Comparison of ENCODE assay signal across 8 cellular contexts in genomic region chr2:102141915-102142828, GRCh38. TPM values are rescaled to one million over a fixed set of nuclear protein-coding genes. Genes with fewer than 3 reads are reported as not detected.
DNase-seq lines count a peak whose midpoint lies in the region; ATAC-seq and TF ChIP-seq lines count a peak whose summit lies in the region.

Gene IL1R1 (plus strand): TSS chr2:102142746. CDS start chr2:102157725, 14,979 bp downstream.

- H3K9me3 ChIP-seq in breast epithelium = peaks cover 0 to 22% of the 10 kb centered on the region in 2 donors
- no peaks in the 10 kb centered on the region for H3K9me3 ChIP-seq in iPS-18c (ENCODE audit: control insufficient read depth, insufficient read depth, low read length)
- peaks cover 0 to 15% (median 3%) of the 10 kb centered on the region in 4 donors for H3K9me3 ChIP-seq in sigmoid colon

- TF ChIP-seq EP300 in sigmoid colon (IDR thresholded peaks at IDR 0.05) = no peak

- peak within 1 kb of the TSS; percentile 71 to 94 (median 86) for H3K4me3 ChIP-seq in breast epithelium
- peak within 1 kb of the TSS; percentile 52 for H3K4me3 ChIP-seq in iPS-18c (ENCODE audit: insufficient read depth, low read depth, low read length)
- H3K4me3 ChIP-seq in sigmoid colon = peak within 1 kb of the TSS; percentile 50 to 71 (median 62)

- TF ChIP-seq POLR2A in breast epithelium (IDR thresholded peaks at IDR 0.05) (no peak), sigmoid colon (IDR thresholded peaks at IDR 0.05) (peak in 1 of 2 donors; percentile 34), GM18505 (IDR thresholded peaks at IDR 0.05; ENCODE audit: borderline replicate concordance, extremely low read depth, insufficient read depth, insufficient read length) (no peak)

- H3K27ac ChIP-seq in breast epithelium (peak within 1 kb of the TSS; percentile 93 to 99), sigmoid colon (peak within 1 kb of the TSS; percentile 82 to 88 (median 86))

- H3K27me3 ChIP-seq in breast epithelium = no peaks in the 10 kb centered on the region
- no peaks in the 10 kb centered on the region for H3K27me3 ChIP-seq in sigmoid colon

- TF ChIP-seq CTCF in breast epithelium (IDR thresholded peaks at IDR 0.05) (no peak), sigmoid colon (IDR thresholded peaks at IDR 0.05) (no peak)

- DNase-seq in ELF-1 (ENCODE audit: low read depth, low spot score) (peak; percentile 78), LHCN-M2 (ENCODE audit: low read depth) (peak; percentile 70), breast epithelium (ENCODE audit: low spot score in 2 of 2) (peak; percentile 63 to 71), sigmoid colon (peak; percentile 90)

- intact Hi-C loops in breast epithelium (cut with DNase I; ENCODE audit: low total_unique reads) = loop anchor here (10.0 kb wide), 1 partner anchor 77 kb away; no protein-coding TSS in a partner anchor
- intact Hi-C loops in sigmoid colon (cut with DNase I) = loop anchor here (1.0 to 5.0 kb wide), 4 partner anchors 24 to 90 kb away; no protein-coding TSS in a partner anchor

- 7 to 13% methylated on average over 68 of the region's 68 CpGs for WGBS in sigmoid colon, 2 donors

- no peak for ATAC-seq in GM18907 (IDR thresholded peaks at IDR 0.05; ENCODE audit: unreplicated experiment)
- no peak for ATAC-seq in GM21529 (IDR thresholded peaks at IDR 0.05; ENCODE audit: unreplicated experiment)
- no peak for ATAC-seq in GM18505 (IDR thresholded peaks at IDR 0.05; ENCODE audit: unreplicated experiment)

- H3K4me1 ChIP-seq in breast epithelium (no peaks in the 10 kb centered on the region), sigmoid colon (peaks cover 0 to 18% (median 6%) of the 10 kb centered on the region in 4 donors)

- no peaks in the 10 kb centered on the region for H3K36me3 ChIP-seq in breast epithelium
- H3K36me3 ChIP-seq in sigmoid colon = peaks cover 0 to 12% (median 0%) of the 10 kb centered on the region in 4 donors

RNA-seq across cellular contexts. Expression of gene IL1R1, which starts in this region (rescaled TPM):
- total RNA-seq in LHCN-M2 (2014; rRNA removed) (39.0 and 42.7 TPM in 2 replicates), breast epithelium (100 to 1,000 TPM; 127 to 206 (median 136) TPM), sigmoid colon (100 to 1,000 TPM in 1 of 4 donors, 10 to 100 TPM in 3; 41.0 to 144 (median 50.7) TPM)
- polyA plus RNA-seq in LHCN-M2 (2012) = 7.7 TPM
- polyA plus RNA-seq in sigmoid colon = 10 to 100 TPM; 14.6 to 43.2 (median 34.9) TPM
